ENCODE assay signal across 8 cellular contexts in genomic region chr16:58638148-58639036, GRCh38. TPM values are rescaled to one million over a fixed set of nuclear protein-coding genes. Genes with fewer than 3 reads are reported as not detected.
DNase-seq lines count a peak whose midpoint lies in the region; ATAC-seq and TF ChIP-seq lines count a peak whose summit lies in the region.

No MANE protein-coding gene starts in this region.

- H3K9me3 Mint-ChIP-seq in endothelial cell (ENCODE audit: unreplicated experiment): no peaks in the 10 kb centered on the region
- no peaks in the 10 kb centered on the region for H3K9me3 Mint-ChIP-seq in activated T-helper 17 cell treated with anti-CD3 and anti-CD28 coated beads, Interleukin-2, amount 50 U/mL, for 72 hours
- H3K9me3 Mint-ChIP-seq in activated CD8-positive, alpha-beta memory T cell treated with anti-CD3 and anti-CD28 coated beads, Interleukin-2, amount 10 ng/mL, durations not matched to agents 7 days and 5 days (ENCODE audit: low read depth): no peaks in the 10 kb centered on the region

- peak; percentile 26 for DNase-seq in DMS 273 treated with DMSO at 0.1 percent for 48 hours (lab: John Stamatoyannopoulos, UW)
- DNase-seq in MV-4-11 (lab: John Stamatoyannopoulos, UW): peak; percentile 30
- peak; percentile 12 for DNase-seq in endothelial cell (ENCODE audit: low spot score)
- peak in 2 of 3 donors; percentile 34 to 47 for DNase-seq in mucosa of descending colon
- no peak for DNase-seq in activated CD8-positive, alpha-beta memory T cell treated with anti-CD3 and anti-CD28 coated beads, Interleukin-2, amount 10 ng/mL, durations not matched to agents 7 days and 5 days

- H3K4me1 ChIP-seq in mucosa of descending colon (ENCODE audit: low read depth): no peaks in the 10 kb centered on the region

- no peak overlapping the region for H3K4me3 ChIP-seq in mucosa of descending colon

- no peak for TF ChIP-seq CTCF in endothelial cell (IDR thresholded peaks at IDR 0.05; ENCODE audit: unreplicated experiment)
- TF ChIP-seq CTCF in mucosa of descending colon (IDR thresholded peaks at IDR 0.05): no peak

- H3K36me3 Mint-ChIP-seq in endothelial cell (ENCODE audit: low read depth, unreplicated experiment): no peaks in the 10 kb centered on the region
- H3K36me3 Mint-ChIP-seq in activated T-helper 17 cell treated with anti-CD3 and anti-CD28 coated beads, Interleukin-2, amount 50 U/mL, for 72 hours (ENCODE audit: low read depth): no peaks in the 10 kb centered on the region
- no peaks in the 10 kb centered on the region for H3K36me3 Mint-ChIP-seq in activated CD8-positive, alpha-beta memory T cell treated with anti-CD3 and anti-CD28 coated beads, Interleukin-2, amount 10 ng/mL, durations not matched to agents 7 days and 5 days

- ATAC-seq in mucosa of descending colon: peak; percentile 77
- no peak for ATAC-seq in HG03457 (IDR thresholded peaks at IDR 0.05; ENCODE audit: unreplicated experiment)
- ATAC-seq in activated T-helper 17 cell treated with anti-CD3 and anti-CD28 coated beads, Interleukin-2, amount 50 U/mL, for 72 hours (replicated peaks): no peak
- no peak for ATAC-seq in HG03521 (IDR thresholded peaks at IDR 0.05; ENCODE audit: unreplicated experiment)
- ATAC-seq in activated CD8-positive, alpha-beta memory T cell treated with anti-CD3 and anti-CD28 coated beads, Interleukin-2, amount 10 ng/mL, durations not matched to agents 7 days and 5 days: no peak

- H3K27ac Mint-ChIP-seq in endothelial cell (ENCODE audit: unreplicated experiment): no peak overlapping the region
- no peak overlapping the region for H3K27ac Mint-ChIP-seq in activated T-helper 17 cell treated with anti-CD3 and anti-CD28 coated beads, Interleukin-2, amount 50 U/mL, for 72 hours
- H3K27ac Mint-ChIP-seq in activated CD8-positive, alpha-beta memory T cell treated with anti-CD3 and anti-CD28 coated beads, Interleukin-2, amount 10 ng/mL, durations not matched to agents 7 days and 5 days: no peak overlapping the region

- peak overlapping the region; percentile 51 for H3K4me3 Mint-ChIP-seq in endothelial cell (ENCODE audit: unreplicated experiment)
- no peak overlapping the region for H3K4me3 Mint-ChIP-seq in activated T-helper 17 cell treated with anti-CD3 and anti-CD28 coated beads, Interleukin-2, amount 50 U/mL, for 72 hours
- no peak overlapping the region for H3K4me3 Mint-ChIP-seq in activated CD8-positive, alpha-beta memory T cell treated with anti-CD3 and anti-CD28 coated beads, Interleukin-2, amount 10 ng/mL, durations not matched to agents 7 days and 5 days

- H3K9me3 ChIP-seq in mucosa of descending colon: no peaks in the 10 kb centered on the region

- intact Hi-C loops in mucosa of descending colon (cut with DNase I, micrococcal nuclease): no loop called here

- H3K27me3 Mint-ChIP-seq in endothelial cell (ENCODE audit: unreplicated experiment): peaks cover 2% of the 10 kb centered on the region
- peaks cover 6% of the 10 kb centered on the region for H3K27me3 Mint-ChIP-seq in activated T-helper 17 cell treated with anti-CD3 and anti-CD28 coated beads, Interleukin-2, amount 50 U/mL, for 72 hours
- peaks cover 20% of the 10 kb centered on the region for H3K27me3 Mint-ChIP-seq in activated CD8-positive, alpha-beta memory T cell treated with anti-CD3 and anti-CD28 coated beads, Interleukin-2, amount 10 ng/mL, durations not matched to agents 7 days and 5 days

- H3K36me3 ChIP-seq in mucosa of descending colon (ENCODE audit: low read depth): no peaks in the 10 kb centered on the region

- CTCF ChIA-PET in activated CD8-positive, alpha-beta memory T cell treated with anti-CD3 and anti-CD28 coated beads, Interleukin-2, amount 10 ng/mL, durations not matched to agents 7 days and 5 days (lab: Charles Lee): interaction anchor here (0.8 to 1.2 kb wide), 2 partner anchors 9 to 32 kb away, joined by 3 read pairs; no protein-coding TSS in a partner anchor

- peaks cover 14% of the 10 kb centered on the region for H3K4me1 Mint-ChIP-seq in endothelial cell (ENCODE audit: unreplicated experiment)
- H3K4me1 Mint-ChIP-seq in activated T-helper 17 cell treated with anti-CD3 and anti-CD28 coated beads, Interleukin-2, amount 50 U/mL, for 72 hours: no peaks in the 10 kb centered on the region
- H3K4me1 Mint-ChIP-seq in activated CD8-positive, alpha-beta memory T cell treated with anti-CD3 and anti-CD28 coated beads, Interleukin-2, amount 10 ng/mL, durations not matched to agents 7 days and 5 days: no peaks in the 10 kb centered on the region

RNA-seq across cellular contexts. Expression of gene CNOT1, which starts 8.8 kb away (rescaled TPM):
- total RNA-seq in endothelial cell (ENCODE audit: unreplicated experiment): 152 TPM
- total RNA-seq in mucosa of descending colon: 100 to 1,000 TPM; 194 to 239 (median 230) TPM
- total RNA-seq in activated T-helper 17 cell treated with anti-CD3 and anti-CD28 coated beads, Interleukin-2, amount 50 U/mL, for 72 hours: 100 to 1,000 TPM; 258 to 299 TPM
- total RNA-seq in activated CD8-positive, alpha-beta memory T cell treated with anti-CD3 and anti-CD28 coated beads, Interleukin-2, amount 10 ng/mL, durations not matched to agents 7 days and 5 days: 100 to 1,000 TPM; 268 to 273 TPM

RNA-seq across cellular contexts. Expression of gene SLC38A7, which starts 46.2 kb away (rescaled TPM):
- total RNA-seq in endothelial cell (ENCODE audit: unreplicated experiment) (56.7 TPM), mucosa of descending colon (10 to 100 TPM in 2 of 3 donors, 1 to 10 TPM in 1; 9.4 to 21.9 (median 14.9) TPM)
- total RNA-seq in activated T-helper 17 cell treated with anti-CD3 and anti-CD28 coated beads, Interleukin-2, amount 50 U/mL, for 72 hours: 1 to 10 TPM; 4.6 to 9.0 TPM
- 10 to 100 TPM; 10.4 to 12.3 TPM for total RNA-seq in activated CD8-positive, alpha-beta memory T cell treated with anti-CD3 and anti-CD28 coated beads, Interleukin-2, amount 10 ng/mL, durations not matched to agents 7 days and 5 days
